In the genomic region with DNA sequence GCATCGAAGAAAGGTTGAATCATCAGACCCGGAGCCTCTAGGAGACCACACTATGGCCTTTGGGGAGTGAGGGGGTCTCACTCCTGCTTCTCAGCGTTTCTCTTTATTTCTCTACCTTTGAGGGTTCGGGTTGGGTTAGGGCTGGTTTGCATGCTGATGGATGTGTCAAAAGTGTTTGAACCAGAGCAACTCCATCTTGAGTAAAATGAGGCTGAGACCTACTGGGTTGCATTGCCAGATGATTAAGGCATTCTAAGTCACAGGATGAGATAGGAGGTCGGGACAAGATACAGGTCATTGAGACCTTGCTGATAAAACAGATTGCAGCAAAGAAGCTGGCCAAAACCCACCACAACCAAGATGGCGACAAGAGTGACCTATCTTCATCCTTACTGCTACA, we compare ENCODE assay signal across 16 cellular contexts. TPM values are rescaled to one million over a fixed set of nuclear protein-coding genes. Genes with fewer than 3 reads are reported as not detected.
DNase-seq lines count a peak whose midpoint lies in the region; ATAC-seq and TF ChIP-seq lines count a peak whose summit lies in the region.
"Had no signal": no experiment of that assay in that cellular context is flagged by ENCODE, and none has a peak within 500 bp of the region (broad histone marks: within the 10 kb centered on the region; RNA-seq: fewer than 3 reads in every experiment).

No MANE protein-coding gene starts in this region.

- H3K36me3 ChIP-seq in CD8-positive, alpha-beta T cell (ENCODE audit: insufficient read depth, low read length), result no peaks in the 10 kb centered on the region
- no peaks in the 10 kb centered on the region for H3K36me3 ChIP-seq in naive thymus-derived CD4-positive, alpha-beta T cell (ENCODE audit: control insufficient read depth in 2 of 3, insufficient read depth in 3 of 3, low read length in 3 of 3)
- H3K36me3 ChIP-seq: HAP-1 had no signal

- intact Hi-C loops in CD8-positive, alpha-beta T cell (cut with DNase I, micrococcal nuclease), result loop anchor here in 1 of 2 experiments (2.0 kb wide), 2 partner anchors 17 to 31 kb away; no protein-coding TSS in a partner anchor
- intact Hi-C loops in activated T-helper 1 cell treated with anti-CD3 and anti-CD28 coated beads, Interleukin-12 subunit alpha, Interleukin-12 subunit beta, Interleukin-2, Interleukin-4 antibody, amounts not matched to agents 30 ng/mL and 10 ng/mL and 1 ng/mL, durations not matched to agents 14 hours and 24 hours and 36 hours (cut with micrococcal nuclease), result loop anchor here (2.0 kb wide), 2 partner anchors 17 to 65 kb away; a partner anchor contains a TSS
- intact Hi-C loops in naive thymus-derived CD4-positive, alpha-beta T cell (cut with micrococcal nuclease), result no loop called here

- no peak overlapping the region for H3K4me3 ChIP-seq in CD8-positive, alpha-beta T cell (ENCODE audit: low read depth, low read length)
- H3K4me3 ChIP-seq in naive thymus-derived CD4-positive, alpha-beta T cell (ENCODE audit: low read length), result no peak overlapping the region
- H3K4me3 ChIP-seq: HAP-1 had no signal

- TF ChIP-seq CTCF in CD8-positive, alpha-beta T cell (IDR thresholded peaks at IDR 0.05), result no peak

- no peak for ATAC-seq in CD8-positive, alpha-beta T cell
- ATAC-seq in naive thymus-derived CD4-positive, alpha-beta T cell, result no peak
- ATAC-seq in GM21723 (IDR thresholded peaks at IDR 0.05; ENCODE audit: unreplicated experiment), result no peak
- no peak for ATAC-seq in HG02763 (IDR thresholded peaks at IDR 0.05; ENCODE audit: unreplicated experiment)

- H3K4me1 Mint-ChIP-seq in activated T-cell treated with anti-CD3 and anti-CD28 coated beads, Interleukin-2, amount 50 U/mL, for 24 hours (ENCODE audit: low read depth), result peaks cover 66% of the 10 kb centered on the region
- peaks cover 60% of the 10 kb centered on the region for H3K4me1 Mint-ChIP-seq in CD8-positive, alpha-beta T cell (ENCODE audit: low read depth)
- peaks cover 52% of the 10 kb centered on the region for H3K4me1 Mint-ChIP-seq in activated T-helper 1 cell treated with anti-CD3 and anti-CD28 coated beads, Interleukin-12 subunit alpha, Interleukin-12 subunit beta, Interleukin-2, Interleukin-4 antibody, amounts not matched to agents 30 ng/mL and 10 ng/mL and 1 ng/mL, durations not matched to agents 14 hours and 24 hours and 36 hours (ENCODE audit: low read depth)
- H3K4me1 Mint-ChIP-seq in naive thymus-derived CD4-positive, alpha-beta T cell, result peaks cover 37 to 81% (median 66%) of the 10 kb centered on the region in 7 donors

- H3K27ac ChIP-seq in CD8-positive, alpha-beta T cell (ENCODE audit: low read depth, low read length), result no peak overlapping the region
- H3K27ac ChIP-seq in naive thymus-derived CD4-positive, alpha-beta T cell (ENCODE audit: low read depth, low read length), result peak overlapping the region; percentile 58

- H3K36me3 Mint-ChIP-seq in activated T-cell treated with anti-CD3 and anti-CD28 coated beads, Interleukin-2, amount 50 U/mL, for 24 hours (ENCODE audit: low read depth), result no peaks in the 10 kb centered on the region
- H3K36me3 Mint-ChIP-seq in CD8-positive, alpha-beta T cell, result no peaks in the 10 kb centered on the region
- peaks cover 3% of the 10 kb centered on the region for H3K36me3 Mint-ChIP-seq in activated T-helper 1 cell treated with anti-CD3 and anti-CD28 coated beads, Interleukin-12 subunit alpha, Interleukin-12 subunit beta, Interleukin-2, Interleukin-4 antibody, amounts not matched to agents 30 ng/mL and 10 ng/mL and 1 ng/mL, durations not matched to agents 14 hours and 24 hours and 36 hours (ENCODE audit: low read depth)
- H3K36me3 Mint-ChIP-seq in naive thymus-derived CD4-positive, alpha-beta T cell, result no peaks in the 10 kb centered on the region

- peaks cover 62% of the 10 kb centered on the region for H3K4me1 ChIP-seq in CD8-positive, alpha-beta T cell (ENCODE audit: insufficient read depth, low read length)
- peaks cover 18 to 67% of the 10 kb centered on the region in 2 donors for H3K4me1 ChIP-seq in naive thymus-derived CD4-positive, alpha-beta T cell (ENCODE audit: control insufficient read depth in 2 of 2, insufficient read depth in 2 of 2, low read length in 2 of 2)
- H3K4me1 ChIP-seq: HAP-1 had no signal

- H3K9me3 Mint-ChIP-seq in activated T-cell treated with anti-CD3 and anti-CD28 coated beads, Interleukin-2, amount 50 U/mL, for 24 hours, result no peaks in the 10 kb centered on the region
- H3K9me3 Mint-ChIP-seq in CD8-positive, alpha-beta T cell, result no peaks in the 10 kb centered on the region
- no peaks in the 10 kb centered on the region for H3K9me3 Mint-ChIP-seq in activated T-helper 1 cell treated with anti-CD3 and anti-CD28 coated beads, Interleukin-12 subunit alpha, Interleukin-12 subunit beta, Interleukin-2, Interleukin-4 antibody, amounts not matched to agents 30 ng/mL and 10 ng/mL and 1 ng/mL, durations not matched to agents 14 hours and 24 hours and 36 hours
- H3K9me3 Mint-ChIP-seq in naive thymus-derived CD4-positive, alpha-beta T cell, result peaks cover 0 to 3% (median 0%) of the 10 kb centered on the region in 11 donors
- H3K9me3 Mint-ChIP-seq: IgD-negative memory B cell had no signal

- H3K27me3 Mint-ChIP-seq in activated T-cell treated with anti-CD3 and anti-CD28 coated beads, Interleukin-2, amount 50 U/mL, for 24 hours, result no peaks in the 10 kb centered on the region
- H3K27me3 Mint-ChIP-seq in CD8-positive, alpha-beta T cell (ENCODE audit: low read depth), result no peaks in the 10 kb centered on the region
- H3K27me3 Mint-ChIP-seq in activated T-helper 1 cell treated with anti-CD3 and anti-CD28 coated beads, Interleukin-12 subunit alpha, Interleukin-12 subunit beta, Interleukin-2, Interleukin-4 antibody, amounts not matched to agents 30 ng/mL and 10 ng/mL and 1 ng/mL, durations not matched to agents 14 hours and 24 hours and 36 hours (ENCODE audit: insufficient read depth), result peaks cover 7% of the 10 kb centered on the region
- H3K27me3 Mint-ChIP-seq in naive thymus-derived CD4-positive, alpha-beta T cell, result peaks cover 0 to 23% (median 0%) of the 10 kb centered on the region in 5 donors

- H3K4me3 Mint-ChIP-seq in activated T-cell treated with anti-CD3 and anti-CD28 coated beads, Interleukin-2, amount 50 U/mL, for 24 hours, result peak overlapping the region; percentile 47
- H3K4me3 Mint-ChIP-seq in CD8-positive, alpha-beta T cell, result peak overlapping the region; percentile 23
- H3K4me3 Mint-ChIP-seq in activated T-helper 1 cell treated with anti-CD3 and anti-CD28 coated beads, Interleukin-12 subunit alpha, Interleukin-12 subunit beta, Interleukin-2, Interleukin-4 antibody, amounts not matched to agents 30 ng/mL and 10 ng/mL and 1 ng/mL, durations not matched to agents 14 hours and 24 hours and 36 hours, result peak overlapping the region; percentile 50
- peak overlapping the region in 8 of 10 donors; percentile 8 to 86 (median 72) for H3K4me3 Mint-ChIP-seq in naive thymus-derived CD4-positive, alpha-beta T cell

- POLR2A ChIA-PET in CD8-positive, alpha-beta T cell (lab: Charles Lee), result interaction anchor here (1.3 to 1.7 kb wide), 3 partner anchors 37 to 77 kb away, joined by 3 to 5 read pairs (median 3); no protein-coding TSS in a partner anchor
- POLR2A ChIA-PET in naive thymus-derived CD4-positive, alpha-beta T cell (lab: Charles Lee), result interaction anchor here (0.6 to 3.8 kb wide), 19 partner anchors 8 to 75 kb away, joined by 3 to 32 read pairs (median 5); no protein-coding TSS in a partner anchor

- CTCF ChIA-PET in CD8-positive, alpha-beta T cell (lab: Charles Lee), result interaction anchor here (0.9 to 5.7 kb wide), 3 partner anchors 25 to 38 kb away, joined by 3 to 37 read pairs (median 5); no protein-coding TSS in a partner anchor
- CTCF ChIA-PET in naive thymus-derived CD4-positive, alpha-beta T cell (lab: Charles Lee), result interaction anchor here (0.8 to 3.3 kb wide), 8 partner anchors 15 to 76 kb away, joined by 3 to 13 read pairs (median 5); no protein-coding TSS in a partner anchor

- peak; percentile 29 for DNase-seq in activated T-cell treated with anti-CD3 and anti-CD28 coated beads, Interleukin-2, amount 50 U/mL, for 24 hours
- no peak for DNase-seq in activated T-cell treated with anti-CD3 and anti-CD28 coated beads, Interleukin-2, amount 50 U/mL, for 1 hour
- DNase-seq in CD8-positive, alpha-beta T cell, result no peak
- DNase-seq in activated T-helper 1 cell treated with anti-CD3 and anti-CD28 coated beads, Interleukin-12 subunit alpha, Interleukin-12 subunit beta, Interleukin-2, Interleukin-4 antibody, amounts not matched to agents 30 ng/mL and 10 ng/mL and 1 ng/mL, durations not matched to agents 14 hours and 24 hours and 36 hours (ENCODE audit: low spot score), result no peak
- no peak for DNase-seq in naive thymus-derived CD4-positive, alpha-beta T cell
- no peak for DNase-seq in stimulated activated CD8-positive, alpha-beta memory T cell treated with anti-CD3 and anti-CD28 coated beads, Interleukin-4, amount 100 ng/mL, for 48 hours
- DNase-seq: DMS153, EL, NCI-H1436 treated with DMSO at 0.1 percent for 48 hours, NCI-H2081, NCI-H524, SHP77 treated with DMSO at 0.1 percent for 48 hours had no signal

- H3K27ac Mint-ChIP-seq in activated T-cell treated with anti-CD3 and anti-CD28 coated beads, Interleukin-2, amount 50 U/mL, for 24 hours, result peak overlapping the region; percentile 94
- peak overlapping the region; percentile 45 for H3K27ac Mint-ChIP-seq in CD8-positive, alpha-beta T cell
- peak overlapping the region; percentile 54 for H3K27ac Mint-ChIP-seq in activated T-helper 1 cell treated with anti-CD3 and anti-CD28 coated beads, Interleukin-12 subunit alpha, Interleukin-12 subunit beta, Interleukin-2, Interleukin-4 antibody, amounts not matched to agents 30 ng/mL and 10 ng/mL and 1 ng/mL, durations not matched to agents 14 hours and 24 hours and 36 hours
- peak overlapping the region; percentile 58 to 99 (median 86) for H3K27ac Mint-ChIP-seq in naive thymus-derived CD4-positive, alpha-beta T cell
- H3K27ac Mint-ChIP-seq: IgD-negative memory B cell had no signal

- H3K27me3 ChIP-seq in CD8-positive, alpha-beta T cell (ENCODE audit: insufficient read depth, low read length), result no peaks in the 10 kb centered on the region
- no peaks in the 10 kb centered on the region for H3K27me3 ChIP-seq in naive thymus-derived CD4-positive, alpha-beta T cell (ENCODE audit: control insufficient read depth in 2 of 2, insufficient read depth in 2 of 2, low read length in 2 of 2)

- no peaks in the 10 kb centered on the region for H3K9me3 ChIP-seq in CD8-positive, alpha-beta T cell (ENCODE audit: low read length)
- no peaks in the 10 kb centered on the region for H3K9me3 ChIP-seq in naive thymus-derived CD4-positive, alpha-beta T cell (ENCODE audit: control insufficient read depth in 2 of 3, low read length in 3 of 3)
- H3K9me3 ChIP-seq: HAP-1 had no signal

RNA-seq across cellular contexts. Expression of a gene that starts 44.9 kb away (rescaled TPM):
- 100 to 1,000 TPM; 517 to 538 TPM for total RNA-seq in CD8-positive, alpha-beta T cell
- 76.3 and 77.2 TPM in 2 replicates for total RNA-seq in activated T-helper 1 cell treated with anti-CD3 and anti-CD28 coated beads, Interleukin-12 subunit alpha, Interleukin-12 subunit beta, Interleukin-2, Interleukin-4 antibody, amounts not matched to agents 30 ng/mL and 10 ng/mL and 1 ng/mL, durations not matched to agents 14 hours and 24 hours and 36 hours
- 1,000 to 10,000 TPM in 2 of 5 experiments, 100 to 1,000 TPM in 3; 203 to 1,066 (median 643) TPM for total RNA-seq in naive thymus-derived CD4-positive, alpha-beta T cell
- polyA plus RNA-seq in naive thymus-derived CD4-positive, alpha-beta T cell, result 100 to 1,000 TPM; 356 to 560 TPM
